1 cellular context compared by ENCODE assay signal in the genomic region with DNA sequence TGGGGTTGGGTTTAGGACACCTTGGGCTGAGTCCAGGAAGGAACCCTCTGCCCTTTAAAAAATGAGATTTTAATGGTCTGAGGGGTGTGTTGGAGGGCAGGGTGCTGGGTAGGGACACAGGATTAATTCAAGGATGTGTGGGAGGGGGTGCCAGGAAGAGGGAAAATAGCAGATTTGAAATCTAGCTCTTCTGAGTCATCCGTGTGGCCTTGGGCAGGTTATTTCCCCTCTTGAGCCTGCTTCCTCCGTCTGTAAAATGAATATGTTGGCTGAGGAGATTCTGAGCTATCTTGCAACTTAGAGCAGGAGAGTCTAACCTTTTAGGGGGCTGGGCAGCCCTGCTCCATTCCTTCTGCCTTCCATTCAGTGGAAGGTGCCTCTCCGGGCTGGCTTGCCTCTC.
TF ChIP-seq lines count a peak whose summit lies in the region.

No MANE protein-coding gene starts in this region.

TF ChIP-seq in GM23338, 12 proteins besides CTCF, POLR2A, EP300 and RAD21 (continued from another document):
- TF ChIP-seq, protein P1, sequence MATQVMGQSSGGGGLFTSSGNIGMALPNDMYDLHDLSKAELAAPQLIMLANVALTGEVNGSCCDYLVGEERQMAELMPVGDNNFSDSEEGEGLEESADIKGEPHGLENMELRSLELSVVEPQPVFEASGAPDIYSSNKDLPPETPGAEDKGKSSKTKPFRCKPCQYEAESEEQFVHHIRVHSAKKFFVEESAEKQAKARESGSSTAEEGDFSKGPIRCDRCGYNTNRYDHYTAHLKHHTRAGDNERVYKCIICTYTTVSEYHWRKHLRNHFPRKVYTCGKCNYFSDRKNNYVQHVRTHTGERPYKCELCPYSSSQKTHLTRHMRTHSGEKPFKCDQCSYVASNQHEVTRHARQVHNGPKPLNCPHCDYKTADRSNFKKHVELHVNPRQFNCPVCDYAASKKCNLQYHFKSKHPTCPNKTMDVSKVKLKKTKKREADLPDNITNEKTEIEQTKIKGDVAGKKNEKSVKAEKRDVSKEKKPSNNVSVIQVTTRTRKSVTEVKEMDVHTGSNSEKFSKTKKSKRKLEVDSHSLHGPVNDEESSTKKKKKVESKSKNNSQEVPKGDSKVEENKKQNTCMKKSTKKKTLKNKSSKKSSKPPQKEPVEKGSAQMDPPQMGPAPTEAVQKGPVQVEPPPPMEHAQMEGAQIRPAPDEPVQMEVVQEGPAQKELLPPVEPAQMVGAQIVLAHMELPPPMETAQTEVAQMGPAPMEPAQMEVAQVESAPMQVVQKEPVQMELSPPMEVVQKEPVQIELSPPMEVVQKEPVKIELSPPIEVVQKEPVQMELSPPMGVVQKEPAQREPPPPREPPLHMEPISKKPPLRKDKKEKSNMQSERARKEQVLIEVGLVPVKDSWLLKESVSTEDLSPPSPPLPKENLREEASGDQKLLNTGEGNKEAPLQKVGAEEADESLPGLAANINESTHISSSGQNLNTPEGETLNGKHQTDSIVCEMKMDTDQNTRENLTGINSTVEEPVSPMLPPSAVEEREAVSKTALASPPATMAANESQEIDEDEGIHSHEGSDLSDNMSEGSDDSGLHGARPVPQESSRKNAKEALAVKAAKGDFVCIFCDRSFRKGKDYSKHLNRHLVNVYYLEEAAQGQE (IDR thresholded peaks at IDR 0.05; ENCODE audit: unreplicated experiment) = no peak
- TF ChIP-seq EZH2 (IDR thresholded peaks at IDR 0.05; ENCODE audit: low read depth, unreplicated experiment) = no peak
- TF ChIP-seq, protein P2, sequence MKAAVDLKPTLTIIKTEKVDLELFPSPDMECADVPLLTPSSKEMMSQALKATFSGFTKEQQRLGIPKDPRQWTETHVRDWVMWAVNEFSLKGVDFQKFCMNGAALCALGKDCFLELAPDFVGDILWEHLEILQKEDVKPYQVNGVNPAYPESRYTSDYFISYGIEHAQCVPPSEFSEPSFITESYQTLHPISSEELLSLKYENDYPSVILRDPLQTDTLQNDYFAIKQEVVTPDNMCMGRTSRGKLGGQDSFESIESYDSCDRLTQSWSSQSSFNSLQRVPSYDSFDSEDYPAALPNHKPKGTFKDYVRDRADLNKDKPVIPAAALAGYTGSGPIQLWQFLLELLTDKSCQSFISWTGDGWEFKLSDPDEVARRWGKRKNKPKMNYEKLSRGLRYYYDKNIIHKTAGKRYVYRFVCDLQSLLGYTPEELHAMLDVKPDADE (IDR thresholded peaks at IDR 0.05) = no peak
- TF ChIP-seq, protein P3, sequence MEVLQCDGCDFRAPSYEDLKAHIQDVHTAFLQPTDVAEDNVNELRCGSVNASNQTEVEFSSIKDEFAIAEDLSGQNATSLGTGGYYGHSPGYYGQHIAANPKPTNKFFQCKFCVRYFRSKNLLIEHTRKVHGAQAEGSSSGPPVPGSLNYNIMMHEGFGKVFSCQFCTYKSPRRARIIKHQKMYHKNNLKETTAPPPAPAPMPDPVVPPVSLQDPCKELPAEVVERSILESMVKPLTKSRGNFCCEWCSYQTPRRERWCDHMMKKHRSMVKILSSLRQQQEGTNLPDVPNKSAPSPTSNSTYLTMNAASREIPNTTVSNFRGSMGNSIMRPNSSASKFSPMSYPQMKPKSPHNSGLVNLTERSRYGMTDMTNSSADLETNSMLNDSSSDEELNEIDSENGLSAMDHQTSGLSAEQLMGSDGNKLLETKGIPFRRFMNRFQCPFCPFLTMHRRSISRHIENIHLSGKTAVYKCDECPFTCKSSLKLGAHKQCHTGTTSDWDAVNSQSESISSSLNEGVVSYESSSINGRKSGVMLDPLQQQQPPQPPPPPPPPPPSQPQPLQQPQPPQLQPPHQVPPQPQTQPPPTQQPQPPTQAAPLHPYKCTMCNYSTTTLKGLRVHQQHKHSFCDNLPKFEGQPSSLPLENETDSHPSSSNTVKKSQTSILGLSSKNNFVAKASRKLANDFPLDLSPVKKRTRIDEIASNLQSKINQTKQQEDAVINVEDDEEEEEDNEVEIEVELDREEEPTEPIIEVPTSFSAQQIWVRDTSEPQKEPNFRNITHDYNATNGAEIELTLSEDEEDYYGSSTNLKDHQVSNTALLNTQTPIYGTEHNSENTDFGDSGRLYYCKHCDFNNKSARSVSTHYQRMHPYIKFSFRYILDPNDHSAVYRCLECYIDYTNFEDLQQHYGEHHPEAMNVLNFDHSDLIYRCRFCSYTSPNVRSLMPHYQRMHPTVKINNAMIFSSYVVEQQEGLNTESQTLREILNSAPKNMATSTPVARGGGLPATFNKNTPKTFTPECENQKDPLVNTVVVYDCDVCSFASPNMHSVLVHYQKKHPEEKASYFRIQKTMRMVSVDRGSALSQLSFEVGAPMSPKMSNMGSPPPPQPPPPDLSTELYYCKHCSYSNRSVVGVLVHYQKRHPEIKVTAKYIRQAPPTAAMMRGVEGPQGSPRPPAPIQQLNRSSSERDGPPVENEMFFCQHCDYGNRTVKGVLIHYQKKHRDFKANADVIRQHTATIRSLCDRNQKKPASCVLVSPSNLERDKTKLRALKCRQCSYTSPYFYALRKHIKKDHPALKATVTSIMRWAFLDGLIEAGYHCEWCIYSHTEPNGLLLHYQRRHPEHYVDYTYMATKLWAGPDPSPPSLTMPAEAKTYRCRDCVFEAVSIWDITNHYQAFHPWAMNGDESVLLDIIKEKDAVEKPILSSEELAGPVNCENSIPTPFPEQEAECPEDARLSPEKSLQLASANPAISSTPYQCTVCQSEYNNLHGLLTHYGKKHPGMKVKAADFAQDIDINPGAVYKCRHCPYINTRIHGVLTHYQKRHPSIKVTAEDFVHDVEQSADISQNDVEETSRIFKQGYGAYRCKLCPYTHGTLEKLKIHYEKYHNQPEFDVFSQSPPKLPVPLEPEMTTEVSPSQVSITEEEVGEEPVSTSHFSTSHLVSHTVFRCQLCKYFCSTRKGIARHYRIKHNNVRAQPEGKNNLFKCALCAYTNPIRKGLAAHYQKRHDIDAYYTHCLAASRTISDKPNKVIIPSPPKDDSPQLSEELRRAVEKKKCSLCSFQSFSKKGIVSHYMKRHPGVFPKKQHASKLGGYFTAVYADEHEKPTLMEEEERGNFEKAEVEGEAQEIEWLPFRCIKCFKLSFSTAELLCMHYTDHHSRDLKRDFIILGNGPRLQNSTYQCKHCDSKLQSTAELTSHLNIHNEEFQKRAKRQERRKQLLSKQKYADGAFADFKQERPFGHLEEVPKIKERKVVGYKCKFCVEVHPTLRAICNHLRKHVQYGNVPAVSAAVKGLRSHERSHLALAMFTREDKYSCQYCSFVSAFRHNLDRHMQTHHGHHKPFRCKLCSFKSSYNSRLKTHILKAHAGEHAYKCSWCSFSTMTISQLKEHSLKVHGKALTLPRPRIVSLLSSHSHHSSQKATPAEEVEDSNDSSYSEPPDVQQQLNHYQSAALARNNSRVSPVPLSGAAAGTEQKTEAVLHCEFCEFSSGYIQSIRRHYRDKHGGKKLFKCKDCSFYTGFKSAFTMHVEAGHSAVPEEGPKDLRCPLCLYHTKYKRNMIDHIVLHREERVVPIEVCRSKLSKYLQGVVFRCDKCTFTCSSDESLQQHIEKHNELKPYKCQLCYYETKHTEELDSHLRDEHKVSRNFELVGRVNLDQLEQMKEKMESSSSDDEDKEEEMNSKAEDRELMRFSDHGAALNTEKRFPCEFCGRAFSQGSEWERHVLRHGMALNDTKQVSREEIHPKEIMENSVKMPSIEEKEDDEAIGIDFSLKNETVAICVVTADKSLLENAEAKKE (CRISPR knock-in tag; IDR thresholded peaks at IDR 0.05) = no peak
- TF ChIP-seq ZNF114 (CRISPR knock-in tag; IDR thresholded peaks at IDR 0.05) = no peak
- TF ChIP-seq NANOG (IDR thresholded peaks at IDR 0.05; ENCODE audit: borderline replicate concordance) = no peak
- TF ChIP-seq POLR2AphosphoS5 (IDR thresholded peaks at IDR 0.05; ENCODE audit: low read depth) = no peak
- no peak for TF ChIP-seq ZNF331 (CRISPR knock-in tag; IDR thresholded peaks at IDR 0.05; ENCODE audit: low read depth)
- TF ChIP-seq JUNB (IDR thresholded peaks at IDR 0.05; ENCODE audit: unreplicated experiment) = no peak
